In genomic region chr17:42288985-42289862, GRCh38 we compare ENCODE assay signal across 8 cellular contexts. TPM values are rescaled to one million over a fixed set of nuclear protein-coding genes. Genes with fewer than 3 reads are reported as not detected.
A peak's percentile ranks its signal among the peaks of the same experiment; 100 is the strongest.
DNase-seq lines count a peak whose midpoint lies in the region; ATAC-seq and TF ChIP-seq lines count a peak whose summit lies in the region.

No MANE protein-coding gene starts in this region.

- peak overlapping the region; percentile 84 for H3K4me3 ChIP-seq in OCI-LY3 (ENCODE audit: low read length)

- peaks cover 49% of the 10 kb centered on the region for H3K4me1 Mint-ChIP-seq in activated naive CD8-positive, alpha-beta T cell treated with anti-CD3 and anti-CD28 coated beads for 36 hours

- H4K20me1 ChIP-seq in OCI-LY3 (ENCODE audit: insufficient read depth, low read length), result 0 out of 2 replicates have a peak, but pooled peaks cover 3% of the 10 kb centered on the region

- H3K27ac Mint-ChIP-seq in activated naive CD8-positive, alpha-beta T cell treated with anti-CD3 and anti-CD28 coated beads for 36 hours, result peak overlapping the region; percentile 85

- peaks cover 29% of the 10 kb centered on the region for H3K36me3 ChIP-seq in OCI-LY3 (replicated peaks; ENCODE audit: low read depth, low read length)

- H3K27me3 ChIP-seq in OCI-LY3 (ENCODE audit: low read depth, low read length) (no peaks in the 10 kb centered on the region), layer of hippocampus (ENCODE audit: control insufficient read depth, insufficient read depth, low read length) (no peaks in the 10 kb centered on the region)

- no peaks in the 10 kb centered on the region for H3K9me3 ChIP-seq in OCI-LY3 (ENCODE audit: insufficient read depth, low read length)

- peaks cover 69% of the 10 kb centered on the region for H3K79me2 ChIP-seq in OCI-LY3 (ENCODE audit: low read length)

- TF ChIP-seq CTCF in OCI-LY3 (IDR thresholded peaks at IDR 0.05; ENCODE audit: low read depth, low read length), result no peak

- peaks cover 48% of the 10 kb centered on the region for H3K4me1 ChIP-seq in OCI-LY3 (ENCODE audit: low read length)

- TF ChIP-seq POLR2A in GM15510 (IDR thresholded peaks at IDR 0.05; ENCODE audit: borderline replicate concordance, extremely low read depth, insufficient read length), result peak; percentile 34

- H3K27me3 Mint-ChIP-seq in activated naive CD8-positive, alpha-beta T cell treated with anti-CD3 and anti-CD28 coated beads for 36 hours, result no peaks in the 10 kb centered on the region

- H3K4me3 Mint-ChIP-seq in activated naive CD8-positive, alpha-beta T cell treated with anti-CD3 and anti-CD28 coated beads for 36 hours, result peak overlapping the region; percentile 93

- ATAC-seq in GM21526 (IDR thresholded peaks at IDR 0.05; ENCODE audit: low FRiP score, unreplicated experiment) (no peak), HG03457 (IDR thresholded peaks at IDR 0.05; ENCODE audit: unreplicated experiment) (no peak)

- DNase-seq in activated naive CD8-positive, alpha-beta T cell treated with anti-CD3 and anti-CD28 coated beads for 36 hours, result peak; percentile 71
- peak; percentile 53 to 63 (median 60) for DNase-seq in stimulated activated CD4-positive, alpha-beta T cell treated with anti-CD3 and anti-CD28 coated beads, TNF-alpha, amount 100 ng/mL, for 4 hours (ENCODE audit: low read depth in 3 of 3)
- DNase-seq in amniotic stem cell (lab: John Stamatoyannopoulos, UW), result no peak

- no peak overlapping the region for H2AFZ ChIP-seq in OCI-LY3 (ENCODE audit: low read depth, low read length)

- H3K9me3 Mint-ChIP-seq in activated naive CD8-positive, alpha-beta T cell treated with anti-CD3 and anti-CD28 coated beads for 36 hours, result no peaks in the 10 kb centered on the region

- H3K36me3 Mint-ChIP-seq in activated naive CD8-positive, alpha-beta T cell treated with anti-CD3 and anti-CD28 coated beads for 36 hours, result peaks cover 42% of the 10 kb centered on the region

- peak overlapping the region; percentile 92 for H3K9ac ChIP-seq in OCI-LY3 (ENCODE audit: low read length)

- H3K27ac ChIP-seq in OCI-LY3 (ENCODE audit: low read length) (peak overlapping the region; percentile 95), layer of hippocampus (ENCODE audit: low read depth, low read length) (peak overlapping the region; percentile 63)

- peak overlapping the region; percentile 98 for H3K4me2 ChIP-seq in OCI-LY3 (ENCODE audit: low read length)

RNA-seq across cellular contexts. Expression of gene STAT5A, which starts 0.9 kb away (rescaled TPM):
- total RNA-seq in activated naive CD8-positive, alpha-beta T cell treated with anti-CD3 and anti-CD28 coated beads for 36 hours, result 100 to 1,000 TPM; 116 to 121 TPM

RNA-seq across cellular contexts. Expression of gene STAT5B, which starts 13.0 kb away (rescaled TPM):
- 10 to 100 TPM; 60.7 to 68.6 TPM for total RNA-seq in activated naive CD8-positive, alpha-beta T cell treated with anti-CD3 and anti-CD28 coated beads for 36 hours
